In the genomic region with DNA sequence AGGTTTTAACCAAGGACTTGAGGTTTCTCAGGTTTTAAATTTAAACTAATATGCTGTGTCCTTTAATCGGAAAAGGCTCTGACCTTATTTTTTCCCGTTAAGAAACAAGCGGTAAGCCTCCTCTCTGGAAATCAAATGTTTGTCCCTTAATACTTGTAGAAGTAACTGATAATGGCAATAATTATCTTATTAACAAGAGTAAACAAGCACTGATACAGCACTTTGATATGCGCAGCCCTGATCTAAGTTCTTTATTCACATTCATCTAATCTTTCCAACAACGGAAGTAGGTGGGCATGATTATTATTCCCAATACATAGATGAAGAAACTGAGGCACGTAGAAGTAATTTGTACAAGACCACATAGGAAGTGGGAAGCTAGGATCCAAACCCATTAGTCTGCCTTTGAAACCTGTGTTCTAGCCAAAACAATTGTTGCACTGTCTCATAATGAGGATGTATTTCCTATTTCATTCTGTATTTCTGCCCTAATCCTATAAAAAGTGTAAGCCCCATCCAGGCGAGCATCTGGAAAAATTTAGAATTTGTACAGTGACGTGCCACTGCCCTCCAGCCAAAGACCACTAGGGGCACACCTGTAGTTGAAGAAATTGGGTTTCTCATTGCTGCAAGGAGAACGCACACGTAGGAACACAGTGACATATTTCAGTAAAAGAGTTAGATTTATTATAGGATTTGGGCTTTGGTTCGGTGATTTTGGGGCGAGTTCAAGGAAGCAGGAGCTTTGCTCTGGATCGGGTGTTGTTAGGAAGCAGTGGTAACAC, we compare ENCODE assay signal across 1 cellular context.
TF ChIP-seq lines count a peak whose summit lies in the region.

No MANE protein-coding gene starts in this region.

TF ChIP-seq in endothelial cell of umbilical vein, 7 proteins besides CTCF, POLR2A, EP300 and RAD21 (continued from another document):
- TF ChIP-seq, protein P1, sequence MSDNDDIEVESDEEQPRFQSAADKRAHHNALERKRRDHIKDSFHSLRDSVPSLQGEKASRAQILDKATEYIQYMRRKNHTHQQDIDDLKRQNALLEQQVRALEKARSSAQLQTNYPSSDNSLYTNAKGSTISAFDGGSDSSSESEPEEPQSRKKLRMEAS (IDR thresholded peaks at IDR 0.05; ENCODE audit: insufficient read depth, insufficient read length), result no peak
- no peak for TF ChIP-seq JUN (IDR thresholded peaks at IDR 0.05; ENCODE audit: borderline replicate concordance, insufficient read depth, insufficient read length, low read depth)
- no peak for TF ChIP-seq GATA2 (IDR thresholded peaks at IDR 0.05; ENCODE audit: insufficient read depth, insufficient read length, low read depth, low read length)
- TF ChIP-seq POLR2AphosphoS5 (IDR thresholded peaks at IDR 0.05; ENCODE audit: insufficient read depth, low read depth, low read length), result no peak
